ENCODE assay signal across 13 cellular contexts in the genomic region with DNA sequence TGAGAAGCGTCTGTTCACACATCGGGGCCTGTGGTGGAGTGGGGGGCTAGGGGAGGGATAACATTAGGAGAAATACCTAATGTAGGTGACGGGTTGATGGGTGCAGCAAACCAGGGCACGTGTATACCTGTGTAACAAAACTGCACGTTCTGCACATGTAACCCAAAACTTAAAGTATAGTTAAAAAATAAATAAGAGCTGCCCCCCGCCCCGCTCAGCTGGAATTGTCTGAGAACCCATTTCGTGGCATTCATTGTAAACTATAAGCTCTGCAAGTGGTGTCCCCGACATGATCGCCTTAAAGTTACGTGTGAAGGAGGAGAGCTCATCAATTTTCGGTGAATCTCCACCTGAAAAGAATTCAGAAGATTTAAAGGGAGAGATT. TPM values are rescaled to one million over a fixed set of nuclear protein-coding genes. Genes with fewer than 3 reads are reported as not detected.
A peak's percentile ranks its signal among the peaks of the same experiment; 100 is the strongest.
DNase-seq lines count a peak whose midpoint lies in the region; ATAC-seq and TF ChIP-seq lines count a peak whose summit lies in the region.
"Had no signal": no experiment of that assay in that cellular context is flagged by ENCODE, and none has a peak within 500 bp of the region (broad histone marks: within the 10 kb centered on the region; RNA-seq: fewer than 3 reads in every experiment).

No MANE protein-coding gene starts in this region.

- H3K4me2 ChIP-seq in SK-N-SH, result peak overlapping the region; percentile 71; the same call in 1 of the 2 replicates
- no peak overlapping the region for H3K4me2 ChIP-seq in parathyroid adenoma (ENCODE audit: low read length)

- H3K4me3 ChIP-seq in SK-N-SH (ENCODE audit: low read depth in 2 of 2, low read length in 1 of 2) (0 out of 4 replicates have a peak overlapping the region, but pooled peaks of 1 of the 2 experiments have one; percentile 50), GM08714 (ENCODE audit: low read length) (peak overlapping the region; percentile 40; the same call in 1 of the 2 replicates), parathyroid adenoma (ENCODE audit: low read depth, low read length) (no peak overlapping the region)

- DNase-seq in SK-N-SH, result no peak
- DNase-seq in WTC11 (ENCODE audit: low spot score), result no peak
- DNase-seq in sciatic nerve (ENCODE audit: low spot score), result no peak
- no peak for DNase-seq in NCI-H2227 (lab: John Stamatoyannopoulos, UW; ENCODE audit: unreplicated experiment)
- no peak for DNase-seq in Calu3

- intact Hi-C loops in sciatic nerve (cut with DNase I) (no loop called here), Calu3 (cut with micrococcal nuclease; ENCODE audit: unreplicated experiment) (loop anchor here (5.0 kb wide), 2 partner anchors 62 to 222 kb away; a partner anchor contains a TSS)

- no peaks in the 10 kb centered on the region for H3K27me3 ChIP-seq in SK-N-SH (ENCODE audit: insufficient read depth)
- no peaks in the 10 kb centered on the region for H3K27me3 ChIP-seq in parathyroid adenoma (ENCODE audit: control insufficient read depth, insufficient read depth, low read length)
- H3K27me3 ChIP-seq: gastrocnemius medialis had no signal

- ATAC-seq in SK-N-SH treated with all-trans-retinoic acid at 6 μM for 48 hours (no peak), WTC11 (no peak), sciatic nerve (no peak)
- ATAC-seq: gastrocnemius medialis had no signal

- 70% methylated on average over 12 of the region's 12 CpGs for WGBS in SK-N-SH (ENCODE audit: low lambda C conversion rate)

- H3K4me1 ChIP-seq in SK-N-SH (ENCODE audit: control insufficient read depth in 1 of 2, insufficient read depth in 2 of 2, low read depth in 1 of 2, low read length in 1 of 2) (peaks cover 0 to 2% of the 10 kb centered on the region in 2 experiments; a peak in 1 of 4 replicates), parathyroid adenoma (no peaks in the 10 kb centered on the region)
- H3K4me1 ChIP-seq: gastrocnemius medialis had no signal

- H4K20me1 ChIP-seq in SK-N-SH (ENCODE audit: insufficient read depth), result no peaks in the 10 kb centered on the region

- H3K36me3 Mint-ChIP-seq in WTC11 (no peaks in the 10 kb centered on the region), Calu3 (ENCODE audit: insufficient read depth, unreplicated experiment) (peaks cover 39% of the 10 kb centered on the region)

- H2AFZ ChIP-seq in SK-N-SH (ENCODE audit: low read depth) (no peak overlapping the region), parathyroid adenoma (peak overlapping the region; percentile 88)

- no TSS peak for BruUV-seq in Calu3 (replicated peaks; lab: Mats Ljungman, UMichigan)

- H3K27ac ChIP-seq in SK-N-SH (ENCODE audit: low read depth in 2 of 2, low read length in 1 of 2) (no peak overlapping the region), parathyroid adenoma (no peak overlapping the region)
- H3K27ac ChIP-seq: gastrocnemius medialis, RWPE1 had no signal

- H3K9ac ChIP-seq in SK-N-SH, result no peak overlapping the region
- H3K9ac ChIP-seq in parathyroid adenoma, result no peak overlapping the region

- H3K27ac Mint-ChIP-seq in WTC11 (no peak overlapping the region), Calu3 (ENCODE audit: unreplicated experiment) (no peak overlapping the region)
- H3K27ac Mint-ChIP-seq: T-helper 2 cell treated with Interferon-gamma antibody and Interleukin-4, amounts not matched to agents 5 μg/mL and 100 μg/mL, for 36 hours had no signal

- H3K4me1 Mint-ChIP-seq in WTC11 (peaks cover 38% of the 10 kb centered on the region), Calu3 (ENCODE audit: low read depth, unreplicated experiment) (peaks cover 51% of the 10 kb centered on the region)

- TF ChIP-seq CTCF in SK-N-SH (IDR thresholded peaks at IDR 0.05) (no peak), WTC11 (IDR thresholded peaks at IDR 0.05) (no peak), parathyroid adenoma (IDR thresholded peaks at IDR 0.05) (no peak), Calu3 (IDR thresholded peaks at IDR 0.05; ENCODE audit: unreplicated experiment) (no peak)

- H3F3A ChIP-seq in SK-N-SH (replicated peaks; ENCODE audit: insufficient read depth), result no peaks in the 10 kb centered on the region

- H3K27me3 Mint-ChIP-seq in WTC11 (ENCODE audit: low read depth) (peaks cover 16% of the 10 kb centered on the region; the same call in 1 of the 2 replicates), Calu3 (ENCODE audit: unreplicated experiment) (no peaks in the 10 kb centered on the region)

- TF ChIP-seq RAD21 in SK-N-SH (IDR thresholded peaks at IDR 0.05; ENCODE audit: low read length), result no peak

- H3K9me3 Mint-ChIP-seq in WTC11, result no peaks in the 10 kb centered on the region
- no peaks in the 10 kb centered on the region for H3K9me3 Mint-ChIP-seq in Calu3 (ENCODE audit: low read depth, unreplicated experiment)
- H3K9me3 Mint-ChIP-seq: T-helper 2 cell treated with Interferon-gamma antibody and Interleukin-4, amounts not matched to agents 5 μg/mL and 100 μg/mL, for 36 hours had no signal

- TF ChIP-seq EP300 in SK-N-SH (IDR thresholded peaks at IDR 0.05; ENCODE audit: borderline replicate concordance in 1 of 2, low read depth in 1 of 2, low read length in 1 of 2), result no peak

- no peaks in the 10 kb centered on the region for H3K9me3 ChIP-seq in SK-N-SH
- H3K9me3 ChIP-seq in parathyroid adenoma (ENCODE audit: control insufficient read depth, low read length), result no peaks in the 10 kb centered on the region
- H3K9me3 ChIP-seq: gastrocnemius medialis, suprapubic skin had no signal

- CTCF ChIA-PET in SK-N-SH (lab: Yijun Ruan, JAX) (interaction anchor here (0.6 to 4.7 kb wide), 32 partner anchors 13 to 251 kb away, joined by 3 to 26 read pairs (median 4); a partner anchor contains a TSS), WTC11 (lab: Charles Lee) (interaction anchor here (0.6 to 4.0 kb wide), 29 partner anchors 13 to 407 kb away, joined by 3 to 76 read pairs (median 5); a partner anchor contains a TSS), Calu3 (lab: Charles Lee) (interaction anchor here (0.7 to 2.8 kb wide), 10 partner anchors 12 to 99 kb away, joined by 3 to 23 read pairs (median 6); a partner anchor contains a TSS)

- H3K79me2 ChIP-seq in SK-N-SH (ENCODE audit: insufficient read depth), result no peaks in the 10 kb centered on the region
- no peaks in the 10 kb centered on the region for H3K79me2 ChIP-seq in parathyroid adenoma

- POLR2A ChIA-PET in SK-N-SH (lab: Yijun Ruan, JAX), result interaction anchor here (0.6 kb wide), 1 partner anchor 14 kb away, joined by 3 read pairs; no protein-coding TSS in a partner anchor
- POLR2A ChIA-PET in WTC11 (lab: Charles Lee), result no interaction called here

- H3K4me3 Mint-ChIP-seq in WTC11 (0 out of 2 replicates have a peak overlapping the region, but pooled peaks have one; percentile 62), Calu3 (ENCODE audit: low read depth, unreplicated experiment) (no peak overlapping the region)

- H3K36me3 ChIP-seq in SK-N-SH (replicated peaks in 1 of 2; ENCODE audit: control insufficient read depth in 1 of 2, insufficient read depth in 2 of 2, low read length in 1 of 2) (no peaks in the 10 kb centered on the region), parathyroid adenoma (ENCODE audit: control insufficient read depth, insufficient read depth, low read length) (no peaks in the 10 kb centered on the region)
- H3K36me3 ChIP-seq: gastrocnemius medialis, suprapubic skin had no signal

- no peaks in the 10 kb centered on the region for H3K9me2 ChIP-seq in SK-N-SH

TF ChIP-seq in SK-N-SH, 30 proteins besides CTCF, POLR2A, EP300 and RAD21 (continues in another document):
- TF ChIP-seq, protein P1, sequence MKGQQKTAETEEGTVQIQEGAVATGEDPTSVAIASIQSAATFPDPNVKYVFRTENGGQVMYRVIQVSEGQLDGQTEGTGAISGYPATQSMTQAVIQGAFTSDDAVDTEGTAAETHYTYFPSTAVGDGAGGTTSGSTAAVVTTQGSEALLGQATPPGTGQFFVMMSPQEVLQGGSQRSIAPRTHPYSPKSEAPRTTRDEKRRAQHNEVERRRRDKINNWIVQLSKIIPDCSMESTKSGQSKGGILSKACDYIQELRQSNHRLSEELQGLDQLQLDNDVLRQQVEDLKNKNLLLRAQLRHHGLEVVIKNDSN (IDR thresholded peaks at IDR 0.05; ENCODE audit: borderline replicate concordance, low read depth), result no peak
- no peak for TF ChIP-seq NRF1 (IDR thresholded peaks at IDR 0.05; ENCODE audit: low read depth, low read length)
- TF ChIP-seq TEAD4 (IDR thresholded peaks at IDR 0.05; ENCODE audit: borderline replicate concordance, insufficient read depth), result no peak
- TF ChIP-seq ELF1 (IDR thresholded peaks at IDR 0.05), result no peak

TF ChIP-seq in WTC11, 78 proteins besides CTCF, POLR2A, EP300 and RAD21 (continues in another document):
- TF ChIP-seq NFATC4 (CRISPR knock-in tag; IDR thresholded peaks at IDR 0.05), result no peak
- TF ChIP-seq NFYB (CRISPR knock-in tag; conservative IDR thresholded peaks at IDR 0.05; ENCODE audit: low read depth), result no peak
- TF ChIP-seq, protein P2, sequence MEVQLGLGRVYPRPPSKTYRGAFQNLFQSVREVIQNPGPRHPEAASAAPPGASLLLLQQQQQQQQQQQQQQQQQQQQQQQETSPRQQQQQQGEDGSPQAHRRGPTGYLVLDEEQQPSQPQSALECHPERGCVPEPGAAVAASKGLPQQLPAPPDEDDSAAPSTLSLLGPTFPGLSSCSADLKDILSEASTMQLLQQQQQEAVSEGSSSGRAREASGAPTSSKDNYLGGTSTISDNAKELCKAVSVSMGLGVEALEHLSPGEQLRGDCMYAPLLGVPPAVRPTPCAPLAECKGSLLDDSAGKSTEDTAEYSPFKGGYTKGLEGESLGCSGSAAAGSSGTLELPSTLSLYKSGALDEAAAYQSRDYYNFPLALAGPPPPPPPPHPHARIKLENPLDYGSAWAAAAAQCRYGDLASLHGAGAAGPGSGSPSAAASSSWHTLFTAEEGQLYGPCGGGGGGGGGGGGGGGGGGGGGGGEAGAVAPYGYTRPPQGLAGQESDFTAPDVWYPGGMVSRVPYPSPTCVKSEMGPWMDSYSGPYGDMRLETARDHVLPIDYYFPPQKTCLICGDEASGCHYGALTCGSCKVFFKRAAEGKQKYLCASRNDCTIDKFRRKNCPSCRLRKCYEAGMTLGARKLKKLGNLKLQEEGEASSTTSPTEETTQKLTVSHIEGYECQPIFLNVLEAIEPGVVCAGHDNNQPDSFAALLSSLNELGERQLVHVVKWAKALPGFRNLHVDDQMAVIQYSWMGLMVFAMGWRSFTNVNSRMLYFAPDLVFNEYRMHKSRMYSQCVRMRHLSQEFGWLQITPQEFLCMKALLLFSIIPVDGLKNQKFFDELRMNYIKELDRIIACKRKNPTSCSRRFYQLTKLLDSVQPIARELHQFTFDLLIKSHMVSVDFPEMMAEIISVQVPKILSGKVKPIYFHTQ (CRISPR knock-in tag; IDR thresholded peaks at IDR 0.05), result no peak

RNA-seq across cellular contexts. Expression of a gene that starts 7.3 kb away (rescaled TPM):
- polyA plus RNA-seq in SK-N-SH (2012; rRNA removed), result 0.06 TPM in 1 of 2 replicates, not detected in the other
- 0.01 and 0.03 TPM in 2 replicates for polyA plus RNA-seq in SK-N-SH (2012; cell fraction: cytosol; rRNA removed)
- polyA plus RNA-seq in SK-N-SH (2012; cell fraction: nucleus; rRNA removed), result 0.05 TPM in 2 replicates
- 0.07 to 0.27 TPM (median 0.11 TPM) in 3 replicates for total RNA-seq in WTC11 (2021)
- total RNA-seq in sciatic nerve, result 0.27 TPM
- 159 and 213 TPM in 2 replicates for total RNA-seq in Calu3 (2022)
- total RNA-seq: lung microvascular endothelial cell had no signal

RNA-seq across cellular contexts. Expression of a gene that starts 26.4 kb away (rescaled TPM):
- 7.1 and 8.5 TPM in 2 replicates for polyA plus RNA-seq in SK-N-SH (2012; rRNA removed)
- 9.8 and 16.1 TPM in 2 replicates for polyA plus RNA-seq in SK-N-SH (2012; cell fraction: cytosol; rRNA removed)
- 3.3 and 6.5 TPM in 2 replicates for polyA plus RNA-seq in SK-N-SH (2012; cell fraction: nucleus; rRNA removed)
- 55.0 to 57.2 TPM (median 56.9 TPM) in 3 replicates for total RNA-seq in WTC11 (2021)
- 56.4 TPM for total RNA-seq in sciatic nerve
- 75.1 and 87.1 TPM in 2 replicates for total RNA-seq in Calu3 (2022)

Comparison
In these comparisons a context has a peak if more than half of its experiments do, and no peak if none do; other contexts are left out.
1. RNA of a gene that starts 7.3 kb away (total RNA-seq): 159 to 213 TPM in Calu3; 0.27 TPM in sciatic nerve (single experiment) and 0.07 to 0.27 TPM in WTC11; every median in the first group is over 100 times any median in the second.